ENCODE assay signal across 1 cellular context in genomic region chr11:64409278-64409677, GRCh38.
TF ChIP-seq lines count a peak whose summit lies in the region.

No MANE protein-coding gene starts in this region.

TF ChIP-seq in GM23338, 12 proteins besides CTCF, POLR2A, EP300 and RAD21 (continued from another document):
- TF ChIP-seq ZNF462 (CRISPR knock-in tag; IDR thresholded peaks at IDR 0.05) (no peak), ETS1 (IDR thresholded peaks at IDR 0.05) (no peak)
TF ChIP-seq in GM23338: peak in this region for 0.
